Comparison of ENCODE assay signal across 20 cellular contexts in the genomic region with DNA sequence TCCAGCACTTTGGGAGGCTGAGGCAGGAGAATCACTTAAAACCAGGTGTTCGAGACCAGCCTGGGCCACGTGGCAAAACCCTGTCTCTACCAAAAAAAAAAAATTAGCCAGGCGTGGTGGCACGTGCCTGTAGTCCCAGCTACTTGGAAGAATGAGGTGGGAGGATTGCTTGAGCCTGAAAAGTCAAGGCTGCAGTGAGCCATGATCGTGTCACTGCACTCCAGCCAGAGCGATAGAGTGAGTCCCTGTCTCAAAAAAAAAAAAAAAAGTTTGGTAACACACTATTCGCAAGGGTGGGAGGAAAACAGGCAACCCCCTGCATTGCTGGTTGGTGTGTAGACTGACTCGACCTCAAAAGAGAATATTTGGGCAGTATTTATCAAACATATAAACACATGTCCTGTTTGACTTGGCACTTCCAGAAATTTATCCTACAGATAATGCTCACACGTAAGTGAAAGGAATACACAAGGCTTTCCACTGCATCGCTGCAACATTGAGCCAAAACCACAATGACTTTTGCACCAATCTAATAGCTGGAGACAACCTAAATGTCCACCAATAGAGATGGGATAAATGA. TPM values are rescaled to one million over a fixed set of nuclear protein-coding genes. Genes with fewer than 3 reads are reported as not detected.
"Had no signal": no experiment of that assay in that cellular context is flagged by ENCODE, and none has a peak within 500 bp of the region (broad histone marks: within the 10 kb centered on the region; RNA-seq: fewer than 3 reads in every experiment).

No MANE protein-coding gene starts in this region.

- H3K27ac ChIP-seq: esophagus squamous epithelium, left lung, tibial nerve had no signal

- ATAC-seq: activated naive CD8-positive, alpha-beta T cell treated with anti-CD3 and anti-CD28 coated beads, Interleukin-2, amount 50 U/mL, for 24 hours; left lung had no signal

- H3K36me3 ChIP-seq: esophagus squamous epithelium, left lung, tibial nerve had no signal

- DNase-seq: activated CD4-positive, CD25-positive, alpha-beta regulatory T cell treated with anti-CD3 and anti-CD28 coated beads, Interleukin-2, amount 50 U/mL, for 72 hours; activated CD8-positive, alpha-beta memory T cell treated with anti-CD3 and anti-CD28 coated beads for 24 hours; activated CD8-positive, alpha-beta memory T cell treated with anti-CD3 and anti-CD28 coated beads, Interleukin-2, amount 50 U/mL, for 48 hours; activated effector memory CD4-positive, alpha-beta T cell treated with Interleukin-2 at 50 U/mL for 16 hours; activated naive CD4-positive, alpha-beta T cell treated with anti-CD3 and anti-CD28 coated beads, Interleukin-2, amount 10 ng/mL, durations not matched to agents 7 days and 5 days; activated naive CD8-positive, alpha-beta T cell treated with anti-CD3 and anti-CD28 coated beads, Interleukin-2, amount 50 U/mL, for 24 hours; activated T-cell treated with anti-CD3 and anti-CD28 coated beads, Interleukin-2, amount 50 U/mL, for 48 hours; anterior cingulate cortex; effector CD8-positive, alpha-beta T cell; esophagus squamous epithelium; foreskin melanocyte; hypothalamus; left lung; nephron progenitor cell; occipital lobe; retina had no signal

- H3K4me3 ChIP-seq: esophagus squamous epithelium, left lung, tibial nerve had no signal

- H3K9me3 ChIP-seq: esophagus squamous epithelium, left lung had no signal

- FAIRE-seq: keratinocyte, urothelium cell line had no signal

RNA-seq across cellular contexts. Expression of gene MESP2, which starts 41.7 kb away (rescaled TPM):
- total RNA-seq: occipital lobe, skeletal muscle tissue had no signal
